In the genomic region with DNA sequence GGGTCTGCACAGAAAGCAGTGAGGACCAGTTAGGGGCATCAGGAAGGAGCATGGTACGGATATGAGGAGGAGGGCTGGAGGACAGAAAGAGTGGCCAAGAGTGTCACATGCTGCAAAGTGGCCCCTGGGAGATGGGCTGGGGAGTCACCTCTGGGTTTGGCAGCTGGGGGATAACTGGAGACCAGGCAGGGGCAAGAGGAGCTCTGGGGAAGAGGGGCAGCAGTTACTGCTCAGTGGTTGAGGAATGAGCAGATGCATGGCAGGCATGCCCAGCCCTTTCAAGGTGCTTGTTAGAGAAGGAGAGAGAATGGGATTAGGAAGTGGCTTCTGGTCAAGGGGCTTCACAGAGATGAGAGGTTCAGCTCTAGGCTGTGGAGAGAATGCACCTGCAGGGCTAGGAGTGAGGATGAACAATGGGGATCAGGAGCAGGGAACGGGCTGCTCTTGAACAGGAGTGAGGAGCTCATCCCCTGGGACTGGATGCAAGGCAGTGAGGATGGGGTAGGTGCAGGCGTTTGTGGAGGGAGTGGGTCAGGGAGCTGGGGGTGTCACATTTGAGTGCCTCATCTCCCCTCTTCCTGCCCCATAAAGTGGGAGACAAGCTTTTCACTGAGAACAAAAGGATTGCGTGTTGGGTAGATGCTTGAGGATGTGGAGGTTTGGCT, we compare ENCODE assay signal across 1 cellular context.
TF ChIP-seq lines count a peak whose summit lies in the region.

No MANE protein-coding gene starts in this region.

TF ChIP-seq in SK-N-SH treated with all-trans-retinoic acid at 6 μM for 48 hours, 23 proteins besides CTCF, POLR2A, EP300 and RAD21 (continued from another document):
- TF ChIP-seq SNAI2 (CRISPR knock-in tag; IDR thresholded peaks at IDR 0.05) (no peak), TCF4 (CRISPR knock-in tag; IDR thresholded peaks at IDR 0.05; ENCODE audit: borderline replicate concordance) (no peak), BACH2 (CRISPR knock-in tag; IDR thresholded peaks at IDR 0.05; ENCODE audit: borderline replicate concordance) (no peak), ZFP3 (CRISPR knock-in tag; IDR thresholded peaks at IDR 0.05) (no peak), GLIS3 (CRISPR knock-in tag; IDR thresholded peaks at IDR 0.05) (no peak), ZC3H10 (CRISPR knock-in tag; IDR thresholded peaks at IDR 0.05) (no peak), ZFP30 (CRISPR knock-in tag; IDR thresholded peaks at IDR 0.05) (no peak), ISL1 (CRISPR knock-in tag; IDR thresholded peaks at IDR 0.05) (no peak), ZNF565 (CRISPR knock-in tag; conservative IDR thresholded peaks at IDR 0.05; ENCODE audit: low read depth) (no peak)
- TF ChIP-seq, protein P1, sequence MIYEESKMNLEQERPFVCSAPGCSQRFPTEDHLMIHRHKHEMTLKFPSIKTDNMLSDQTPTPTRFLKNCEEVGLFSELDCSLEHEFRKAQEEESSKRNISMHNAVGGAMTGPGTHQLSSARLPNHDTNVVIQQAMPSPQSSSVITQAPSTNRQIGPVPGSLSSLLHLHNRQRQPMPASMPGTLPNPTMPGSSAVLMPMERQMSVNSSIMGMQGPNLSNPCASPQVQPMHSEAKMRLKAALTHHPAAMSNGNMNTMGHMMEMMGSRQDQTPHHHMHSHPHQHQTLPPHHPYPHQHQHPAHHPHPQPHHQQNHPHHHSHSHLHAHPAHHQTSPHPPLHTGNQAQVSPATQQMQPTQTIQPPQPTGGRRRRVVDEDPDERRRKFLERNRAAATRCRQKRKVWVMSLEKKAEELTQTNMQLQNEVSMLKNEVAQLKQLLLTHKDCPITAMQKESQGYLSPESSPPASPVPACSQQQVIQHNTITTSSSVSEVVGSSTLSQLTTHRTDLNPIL (CRISPR knock-in tag; IDR thresholded peaks at IDR 0.05; ENCODE audit: low read depth), result no peak
- TF ChIP-seq, protein P2, sequence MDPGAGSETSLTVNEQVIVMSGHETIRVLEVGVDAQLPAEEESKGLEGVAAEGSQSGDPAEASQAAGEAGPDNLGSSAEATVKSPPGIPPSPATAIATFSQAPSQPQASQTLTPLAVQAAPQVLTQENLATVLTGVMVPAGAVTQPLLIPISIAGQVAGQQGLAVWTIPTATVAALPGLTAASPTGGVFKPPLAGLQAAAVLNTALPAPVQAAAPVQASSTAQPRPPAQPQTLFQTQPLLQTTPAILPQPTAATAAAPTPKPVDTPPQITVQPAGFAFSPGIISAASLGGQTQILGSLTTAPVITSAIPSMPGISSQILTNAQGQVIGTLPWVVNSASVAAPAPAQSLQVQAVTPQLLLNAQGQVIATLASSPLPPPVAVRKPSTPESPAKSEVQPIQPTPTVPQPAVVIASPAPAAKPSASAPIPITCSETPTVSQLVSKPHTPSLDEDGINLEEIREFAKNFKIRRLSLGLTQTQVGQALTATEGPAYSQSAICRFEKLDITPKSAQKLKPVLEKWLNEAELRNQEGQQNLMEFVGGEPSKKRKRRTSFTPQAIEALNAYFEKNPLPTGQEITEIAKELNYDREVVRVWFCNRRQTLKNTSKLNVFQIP (CRISPR knock-in tag; IDR thresholded peaks at IDR 0.05; ENCODE audit: borderline replicate concordance, low read depth), result no peak
- TF ChIP-seq, protein P3, sequence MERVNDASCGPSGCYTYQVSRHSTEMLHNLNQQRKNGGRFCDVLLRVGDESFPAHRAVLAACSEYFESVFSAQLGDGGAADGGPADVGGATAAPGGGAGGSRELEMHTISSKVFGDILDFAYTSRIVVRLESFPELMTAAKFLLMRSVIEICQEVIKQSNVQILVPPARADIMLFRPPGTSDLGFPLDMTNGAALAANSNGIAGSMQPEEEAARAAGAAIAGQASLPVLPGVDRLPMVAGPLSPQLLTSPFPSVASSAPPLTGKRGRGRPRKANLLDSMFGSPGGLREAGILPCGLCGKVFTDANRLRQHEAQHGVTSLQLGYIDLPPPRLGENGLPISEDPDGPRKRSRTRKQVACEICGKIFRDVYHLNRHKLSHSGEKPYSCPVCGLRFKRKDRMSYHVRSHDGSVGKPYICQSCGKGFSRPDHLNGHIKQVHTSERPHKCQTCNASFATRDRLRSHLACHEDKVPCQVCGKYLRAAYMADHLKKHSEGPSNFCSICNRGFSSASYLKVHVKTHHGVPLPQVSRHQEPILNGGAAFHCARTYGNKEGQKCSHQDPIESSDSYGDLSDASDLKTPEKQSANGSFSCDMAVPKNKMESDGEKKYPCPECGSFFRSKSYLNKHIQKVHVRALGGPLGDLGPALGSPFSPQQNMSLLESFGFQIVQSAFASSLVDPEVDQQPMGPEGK (CRISPR knock-in tag; IDR thresholded peaks at IDR 0.05; ENCODE audit: borderline replicate concordance), result no peak
